1 cellular context compared by ENCODE assay signal in the genomic region with DNA sequence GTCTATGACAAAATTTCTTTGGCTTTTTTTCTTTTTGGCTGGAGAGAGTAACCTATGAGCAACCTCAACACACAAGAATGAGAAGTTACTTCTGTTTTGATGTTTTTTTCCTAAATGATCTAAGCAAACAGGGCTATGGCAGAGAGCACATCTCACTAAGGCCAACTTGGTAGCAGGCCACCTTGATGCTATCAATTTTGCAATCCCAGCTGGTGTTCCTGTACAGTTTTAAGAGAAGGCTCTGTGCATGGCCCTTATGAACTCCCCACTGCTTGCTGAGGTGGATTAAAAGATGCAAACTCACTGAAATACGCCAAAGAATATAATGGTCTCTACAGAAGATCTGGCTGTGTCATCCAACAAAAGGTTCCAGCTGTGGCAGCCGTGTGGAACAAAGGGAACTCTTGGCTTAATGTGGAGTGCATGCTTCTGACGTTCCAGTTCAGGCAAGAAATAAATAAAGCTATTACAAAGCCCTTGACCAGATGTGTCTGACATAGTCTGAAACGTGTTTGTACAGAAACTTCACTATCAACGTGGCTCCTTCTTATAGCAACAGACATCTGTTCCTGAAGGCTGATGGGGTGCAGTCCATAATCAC.
TF ChIP-seq lines count a peak whose summit lies in the region.

No MANE protein-coding gene starts in this region.

TF ChIP-seq in SK-N-SH, 30 proteins besides CTCF, POLR2A, EP300 and RAD21 (continued from another document):
- TF ChIP-seq, protein P1, sequence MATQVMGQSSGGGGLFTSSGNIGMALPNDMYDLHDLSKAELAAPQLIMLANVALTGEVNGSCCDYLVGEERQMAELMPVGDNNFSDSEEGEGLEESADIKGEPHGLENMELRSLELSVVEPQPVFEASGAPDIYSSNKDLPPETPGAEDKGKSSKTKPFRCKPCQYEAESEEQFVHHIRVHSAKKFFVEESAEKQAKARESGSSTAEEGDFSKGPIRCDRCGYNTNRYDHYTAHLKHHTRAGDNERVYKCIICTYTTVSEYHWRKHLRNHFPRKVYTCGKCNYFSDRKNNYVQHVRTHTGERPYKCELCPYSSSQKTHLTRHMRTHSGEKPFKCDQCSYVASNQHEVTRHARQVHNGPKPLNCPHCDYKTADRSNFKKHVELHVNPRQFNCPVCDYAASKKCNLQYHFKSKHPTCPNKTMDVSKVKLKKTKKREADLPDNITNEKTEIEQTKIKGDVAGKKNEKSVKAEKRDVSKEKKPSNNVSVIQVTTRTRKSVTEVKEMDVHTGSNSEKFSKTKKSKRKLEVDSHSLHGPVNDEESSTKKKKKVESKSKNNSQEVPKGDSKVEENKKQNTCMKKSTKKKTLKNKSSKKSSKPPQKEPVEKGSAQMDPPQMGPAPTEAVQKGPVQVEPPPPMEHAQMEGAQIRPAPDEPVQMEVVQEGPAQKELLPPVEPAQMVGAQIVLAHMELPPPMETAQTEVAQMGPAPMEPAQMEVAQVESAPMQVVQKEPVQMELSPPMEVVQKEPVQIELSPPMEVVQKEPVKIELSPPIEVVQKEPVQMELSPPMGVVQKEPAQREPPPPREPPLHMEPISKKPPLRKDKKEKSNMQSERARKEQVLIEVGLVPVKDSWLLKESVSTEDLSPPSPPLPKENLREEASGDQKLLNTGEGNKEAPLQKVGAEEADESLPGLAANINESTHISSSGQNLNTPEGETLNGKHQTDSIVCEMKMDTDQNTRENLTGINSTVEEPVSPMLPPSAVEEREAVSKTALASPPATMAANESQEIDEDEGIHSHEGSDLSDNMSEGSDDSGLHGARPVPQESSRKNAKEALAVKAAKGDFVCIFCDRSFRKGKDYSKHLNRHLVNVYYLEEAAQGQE (IDR thresholded peaks at IDR 0.05; ENCODE audit: low read depth, low read length), result no peak
- no peak for TF ChIP-seq TAF1 (IDR thresholded peaks at IDR 0.05; ENCODE audit: borderline replicate concordance, low read depth, low read length)
- TF ChIP-seq, protein P2, sequence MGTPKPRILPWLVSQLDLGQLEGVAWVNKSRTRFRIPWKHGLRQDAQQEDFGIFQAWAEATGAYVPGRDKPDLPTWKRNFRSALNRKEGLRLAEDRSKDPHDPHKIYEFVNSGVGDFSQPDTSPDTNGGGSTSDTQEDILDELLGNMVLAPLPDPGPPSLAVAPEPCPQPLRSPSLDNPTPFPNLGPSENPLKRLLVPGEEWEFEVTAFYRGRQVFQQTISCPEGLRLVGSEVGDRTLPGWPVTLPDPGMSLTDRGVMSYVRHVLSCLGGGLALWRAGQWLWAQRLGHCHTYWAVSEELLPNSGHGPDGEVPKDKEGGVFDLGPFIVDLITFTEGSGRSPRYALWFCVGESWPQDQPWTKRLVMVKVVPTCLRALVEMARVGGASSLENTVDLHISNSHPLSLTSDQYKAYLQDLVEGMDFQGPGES (IDR thresholded peaks at IDR 0.05; ENCODE audit: low read depth, low read length), result no peak
- TF ChIP-seq GABPA (IDR thresholded peaks at IDR 0.05; ENCODE audit: low read depth), result no peak
- TF ChIP-seq FOXJ3 (CRISPR knock-in tag; IDR thresholded peaks at IDR 0.05), result no peak
